ENCODE assay signal across 8 cellular contexts in the genomic region with DNA sequence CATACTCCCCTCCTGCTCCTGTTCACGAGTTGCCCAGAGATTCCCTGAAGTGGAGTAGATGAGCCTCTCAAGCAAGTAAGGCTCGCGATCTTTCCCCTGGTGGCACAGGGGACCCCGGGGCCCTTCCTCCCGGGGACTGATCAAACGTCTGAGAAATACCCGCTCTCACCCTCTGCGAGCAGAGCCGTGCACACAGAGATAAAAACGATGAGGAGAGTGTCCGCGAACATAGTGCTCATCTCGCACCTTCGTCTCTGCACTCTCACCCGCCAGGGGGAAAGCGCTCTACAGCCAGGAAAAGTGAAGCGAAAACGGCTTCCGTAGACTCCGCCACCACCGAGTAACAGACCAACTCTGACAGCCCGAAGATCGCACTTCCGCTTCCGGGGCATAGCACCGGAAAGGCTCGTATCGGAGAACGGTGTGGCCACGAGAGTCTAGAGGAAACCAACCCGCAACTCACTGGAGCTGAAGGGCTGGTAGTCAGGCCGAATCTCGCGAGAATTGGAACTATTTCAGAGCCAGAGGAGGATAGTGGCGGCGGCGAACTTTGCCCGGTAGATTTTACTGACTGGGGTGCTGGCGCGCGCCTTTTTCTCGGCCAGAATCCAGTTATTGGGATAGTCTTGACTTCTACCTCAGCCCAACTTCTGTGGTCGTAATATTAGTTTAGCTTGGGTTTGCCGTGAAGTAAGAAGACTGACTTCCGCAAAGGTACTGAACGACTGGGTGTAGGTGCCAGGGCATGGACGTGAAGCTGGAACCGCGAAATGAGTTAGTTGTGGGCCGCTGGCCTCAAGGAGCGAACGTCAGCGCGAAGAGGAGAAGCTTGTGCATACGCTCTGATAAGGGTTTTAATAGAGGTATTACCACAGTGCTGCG. TPM values are rescaled to one million over a fixed set of nuclear protein-coding genes. Genes with fewer than 3 reads are reported as not detected.
DNase-seq lines count a peak whose midpoint lies in the region; ATAC-seq and TF ChIP-seq lines count a peak whose summit lies in the region.

A gene with protein sequence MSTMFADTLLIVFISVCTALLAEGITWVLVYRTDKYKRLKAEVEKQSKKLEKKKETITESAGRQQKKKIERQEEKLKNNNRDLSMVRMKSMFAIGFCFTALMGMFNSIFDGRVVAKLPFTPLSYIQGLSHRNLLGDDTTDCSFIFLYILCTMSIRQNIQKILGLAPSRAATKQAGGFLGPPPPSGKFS (minus strand): TSS at position 356 of the 882 bp plus-strand sequence. CDS start 117 bp downstream, at position 239.

- ATAC-seq in GM18907 (IDR thresholded peaks at IDR 0.05; ENCODE audit: unreplicated experiment), result peak; percentile 99
- peak; percentile 100 for ATAC-seq in HG03159 (IDR thresholded peaks at IDR 0.05; ENCODE audit: unreplicated experiment)
- peak; percentile 99 for ATAC-seq in WTC11

- H4K20me1 ChIP-seq in smooth muscle cell (ENCODE audit: low read depth), result peaks cover 9% of the 10 kb centered on the region

- no peaks in the 10 kb centered on the region for H3K9me3 ChIP-seq in smooth muscle cell (replicated peaks; ENCODE audit: low read depth)

- peaks cover 14% of the 10 kb centered on the region for H3K4me1 Mint-ChIP-seq in WTC11

- H3K36me3 Mint-ChIP-seq in WTC11, result peaks cover 16% of the 10 kb centered on the region

- H3K27ac ChIP-seq in smooth muscle cell (ENCODE audit: low read depth), result peak within 1 kb of the TSS; percentile 96

- POLR2A ChIA-PET in WTC11 (lab: Charles Lee), result interaction anchor here (0.5 to 1.3 kb wide), 4 partner anchors 8 to 103 kb away, joined by 3 to 5 read pairs (median 3); no protein-coding TSS in a partner anchor

- peaks cover 17% of the 10 kb centered on the region for H3K36me3 ChIP-seq in smooth muscle cell (ENCODE audit: low read depth)

- H3K9me3 Mint-ChIP-seq in WTC11, result no peaks in the 10 kb centered on the region

- H3K4me1 ChIP-seq in smooth muscle cell (ENCODE audit: low read depth), result peaks cover 14% of the 10 kb centered on the region

- H3K4me3 ChIP-seq in cardiac fibroblast (replicated peaks in 1 of 2; ENCODE audit: low read depth in 2 of 2, low read length in 2 of 2) (peak within 1 kb of the TSS; percentile 60 to 69), smooth muscle cell (peak within 1 kb of the TSS; percentile 93)

- H3K27me3 Mint-ChIP-seq in WTC11 (ENCODE audit: low read depth), result no peaks in the 10 kb centered on the region

- peak within 1 kb of the TSS; percentile 90 for H3K4me2 ChIP-seq in smooth muscle cell

- peaks cover 3% of the 10 kb centered on the region for H3F3A ChIP-seq in smooth muscle cell (ENCODE audit: low read depth)

- H3K79me2 ChIP-seq in smooth muscle cell (ENCODE audit: low read depth), result peaks cover 30% of the 10 kb centered on the region

- H3K4me3 Mint-ChIP-seq in WTC11, result peak within 1 kb of the TSS; percentile 95

- WGBS in smooth muscle cell (ENCODE audit: low lambda C conversion rate), result under 1% methylated on average over 56 of the region's 56 CpGs

- H3K27me3 ChIP-seq in smooth muscle cell (ENCODE audit: low read depth), result no peaks in the 10 kb centered on the region

- peak within 1 kb of the TSS; percentile 98 for H2AFZ ChIP-seq in smooth muscle cell (ENCODE audit: low read depth)

- H3K9ac ChIP-seq in smooth muscle cell (ENCODE audit: low read depth), result peak within 1 kb of the TSS; percentile 95

- peak within 1 kb of the TSS; percentile 96 for H3K27ac Mint-ChIP-seq in WTC11

- TF ChIP-seq CTCF in WTC11 (IDR thresholded peaks at IDR 0.05) (no peak), cardiac fibroblast (IDR thresholded peaks at IDR 0.05; ENCODE audit: low read depth, low read length) (peak; percentile 33), smooth muscle cell (IDR thresholded peaks at IDR 0.05; ENCODE audit: borderline replicate concordance, insufficient read depth, poor library complexity, severe bottlenecking) (no peak)

- CTCF ChIA-PET in WTC11 (lab: Charles Lee), result interaction anchor here (0.6 to 2.2 kb wide), 7 partner anchors 9 to 167 kb away, joined by 3 to 12 read pairs (median 3); partner anchors contain the start of gene ALDH9A1

- DNase-seq in AG08396 (ENCODE audit: low spot score) (peak; percentile 96), NCI-H226 (peak; percentile 99), WTC11 (ENCODE audit: low spot score) (peak; percentile 88), cardiac fibroblast (ENCODE audit: low read depth in 2 of 2) (peak; percentile 99), iPS-NIHi7 (ENCODE audit: extremely low spot score) (peak; percentile 100), smooth muscle cell (lab: John Stamatoyannopoulos, UW; ENCODE audit: unreplicated experiment) (peak; percentile 58)

TF ChIP-seq in WTC11, 78 proteins besides CTCF, POLR2A, EP300 and RAD21 (continues in another document):
- TF ChIP-seq MYBL2 (CRISPR knock-in tag; IDR thresholded peaks at IDR 0.05) (peak; percentile 59; the same call in 1 of the 2 replicates), ZNF281 (CRISPR knock-in tag; IDR thresholded peaks at IDR 0.05) (no peak), RELA (CRISPR knock-in tag; IDR thresholded peaks at IDR 0.05; ENCODE audit: borderline replicate concordance) (no peak), KAT7 (CRISPR knock-in tag; IDR thresholded peaks at IDR 0.05; ENCODE audit: borderline replicate concordance) (no peak), ZNF416 (CRISPR knock-in tag; IDR thresholded peaks at IDR 0.05) (no peak), ZBTB21 (CRISPR knock-in tag; IDR thresholded peaks at IDR 0.05; ENCODE audit: borderline replicate concordance) (no peak)
- TF ChIP-seq, protein P1, sequence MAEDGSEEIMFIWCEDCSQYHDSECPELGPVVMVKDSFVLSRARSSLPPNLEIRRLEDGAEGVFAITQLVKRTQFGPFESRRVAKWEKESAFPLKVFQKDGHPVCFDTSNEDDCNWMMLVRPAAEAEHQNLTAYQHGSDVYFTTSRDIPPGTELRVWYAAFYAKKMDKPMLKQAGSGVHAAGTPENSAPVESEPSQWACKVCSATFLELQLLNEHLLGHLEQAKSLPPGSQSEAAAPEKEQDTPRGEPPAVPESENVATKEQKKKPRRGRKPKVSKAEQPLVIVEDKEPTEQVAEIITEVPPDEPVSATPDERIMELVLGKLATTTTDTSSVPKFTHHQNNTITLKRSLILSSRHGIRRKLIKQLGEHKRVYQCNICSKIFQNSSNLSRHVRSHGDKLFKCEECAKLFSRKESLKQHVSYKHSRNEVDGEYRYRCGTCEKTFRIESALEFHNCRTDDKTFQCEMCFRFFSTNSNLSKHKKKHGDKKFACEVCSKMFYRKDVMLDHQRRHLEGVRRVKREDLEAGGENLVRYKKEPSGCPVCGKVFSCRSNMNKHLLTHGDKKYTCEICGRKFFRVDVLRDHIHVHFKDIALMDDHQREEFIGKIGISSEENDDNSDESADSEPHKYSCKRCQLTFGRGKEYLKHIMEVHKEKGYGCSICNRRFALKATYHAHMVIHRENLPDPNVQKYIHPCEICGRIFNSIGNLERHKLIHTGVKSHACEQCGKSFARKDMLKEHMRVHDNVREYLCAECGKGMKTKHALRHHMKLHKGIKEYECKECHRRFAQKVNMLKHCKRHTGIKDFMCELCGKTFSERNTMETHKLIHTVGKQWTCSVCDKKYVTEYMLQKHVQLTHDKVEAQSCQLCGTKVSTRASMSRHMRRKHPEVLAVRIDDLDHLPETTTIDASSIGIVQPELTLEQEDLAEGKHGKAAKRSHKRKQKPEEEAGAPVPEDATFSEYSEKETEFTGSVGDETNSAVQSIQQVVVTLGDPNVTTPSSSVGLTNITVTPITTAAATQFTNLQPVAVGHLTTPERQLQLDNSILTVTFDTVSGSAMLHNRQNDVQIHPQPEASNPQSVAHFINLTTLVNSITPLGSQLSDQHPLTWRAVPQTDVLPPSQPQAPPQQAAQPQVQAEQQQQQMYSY (CRISPR knock-in tag; IDR thresholded peaks at IDR 0.05), result no peak
- TF ChIP-seq, protein P2, sequence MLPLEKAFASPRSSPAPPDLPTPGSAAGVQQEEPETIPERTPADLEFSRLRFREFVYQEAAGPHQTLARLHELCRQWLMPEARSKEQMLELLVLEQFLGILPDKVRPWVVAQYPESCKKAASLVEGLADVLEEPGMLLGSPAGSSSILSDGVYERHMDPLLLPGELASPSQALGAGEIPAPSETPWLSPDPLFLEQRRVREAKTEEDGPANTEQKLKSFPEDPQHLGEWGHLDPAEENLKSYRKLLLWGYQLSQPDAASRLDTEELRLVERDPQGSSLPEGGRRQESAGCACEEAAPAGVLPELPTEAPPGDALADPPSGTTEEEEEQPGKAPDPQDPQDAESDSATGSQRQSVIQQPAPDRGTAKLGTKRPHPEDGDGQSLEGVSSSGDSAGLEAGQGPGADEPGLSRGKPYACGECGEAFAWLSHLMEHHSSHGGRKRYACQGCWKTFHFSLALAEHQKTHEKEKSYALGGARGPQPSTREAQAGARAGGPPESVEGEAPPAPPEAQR (CRISPR knock-in tag; IDR thresholded peaks at IDR 0.05), result no peak

RNA-seq across cellular contexts. Expression of the gene that starts here (rescaled TPM):
- total RNA-seq in WTC11 (2021), result 51.9 to 52.8 TPM (median 52.5 TPM) in 3 replicates
- 146 and 149 TPM in 2 replicates for total RNA-seq in smooth muscle cell
- polyA plus RNA-seq in smooth muscle cell, result 135 TPM in 2 replicates

Comparison
In these comparisons a context has a peak if more than half of its experiments do, and no peak if none do; other contexts are left out.
1. Peak in every context shown above with its lines: DNase-seq, ATAC-seq, H3K4me3 ChIP-seq and H3K27ac ChIP-seq.